12 cellular contexts compared by ENCODE assay signal in genomic region chr7:26449175-26450165, GRCh38.
DNase-seq lines count a peak whose midpoint lies in the region; ATAC-seq, FAIRE-seq and TF ChIP-seq lines count a peak whose summit lies in the region.
"Had no signal": no experiment of that assay in that cellular context is flagged by ENCODE, and none has a peak within 500 bp of the region (broad histone marks: within the 10 kb centered on the region; RNA-seq: fewer than 3 reads in every experiment).

No MANE protein-coding gene starts in this region.

- intact Hi-C loops in prostate gland (cut with DNase I): no loop called here

- H3K9me3 ChIP-seq in liver (ENCODE audit: control insufficient read depth in 4 of 4, low read length in 3 of 4) (no peaks in the 10 kb centered on the region), prostate gland (no peaks in the 10 kb centered on the region)

- TF ChIP-seq CTCF in bronchial epithelial cell (IDR thresholded peaks at IDR 0.05; ENCODE audit: insufficient read depth, low read length, severe bottlenecking): no peak
- TF ChIP-seq CTCF in liver (IDR thresholded peaks at IDR 0.05; ENCODE audit: low read depth, low read length, missing input control): no peak
- TF ChIP-seq CTCF in progenitor cell of endocrine pancreas (IDR thresholded peaks at IDR 0.05; ENCODE audit: unreplicated experiment): no peak
- no peak for TF ChIP-seq CTCF in prostate gland (IDR thresholded peaks at IDR 0.05)

- H3K4me1 Mint-ChIP-seq in progenitor cell of endocrine pancreas (ENCODE audit: low read depth): peaks cover 4% of the 10 kb centered on the region

- DNase-seq in A172 (ENCODE audit: low spot score) (peak; percentile 83), HS-5 (ENCODE audit: low read depth) (peak; percentile 22), bronchial epithelial cell (ENCODE audit: low read depth) (peak; percentile 81), progenitor cell of endocrine pancreas (ENCODE audit: low spot score, unreplicated experiment) (no peak), prostate gland (ENCODE audit: low spot score) (no peak), superior temporal gyrus (ENCODE audit: extremely low spot score) (no peak)
- DNase-seq: stimulated activated CD4-positive, alpha-beta T cell treated with anti-CD3 and anti-CD28 coated beads, Interleukin-2, amount 100 ng/mL, for 24 hours had no signal

- WGBS in liver: 73% methylated on average over 12 of the region's 12 CpGs
- 65% methylated on average over 12 of the region's 12 CpGs for WGBS in prostate gland

- no peak overlapping the region for H3K27ac Mint-ChIP-seq in progenitor cell of endocrine pancreas
- H3K27ac Mint-ChIP-seq: stimulated activated naive CD8-positive, alpha-beta T cell treated with anti-CD3 and anti-CD28 coated beads, Interleukin-15, Interleukin-2, amounts not matched to agents 100 ng/mL and 50 ng/mL, for 24 hours had no signal

- peak; percentile 23 for FAIRE-seq in bronchial epithelial cell (lab: Jason Lieb, UNC)
- FAIRE-seq: G401.6, TTC549 had no signal

- TF ChIP-seq RAD21 in liver (IDR thresholded peaks at IDR 0.05): no peak

- H3K9ac ChIP-seq in liver (ENCODE audit: low read depth in 1 of 2, low read length in 2 of 2): no peak overlapping the region

- H3K4me3 ChIP-seq in bronchial epithelial cell (ENCODE audit: low read depth, low read length) (no peak overlapping the region), liver (ENCODE audit: low read depth in 1 of 3, low read length in 3 of 3) (no peak overlapping the region), prostate gland (no peak overlapping the region)

- ATAC-seq in GM21515 (IDR thresholded peaks at IDR 0.05; ENCODE audit: unreplicated experiment): no peak

- H3K36me3 ChIP-seq in bronchial epithelial cell (ENCODE audit: control insufficient read depth, insufficient read depth, low read length) (no peaks in the 10 kb centered on the region), liver (ENCODE audit: control insufficient read depth in 4 of 4, insufficient read depth in 3 of 4, low read depth in 1 of 4, low read length in 3 of 4) (no peaks in the 10 kb centered on the region), prostate gland (no peaks in the 10 kb centered on the region)

- H3K27ac ChIP-seq in liver (ENCODE audit: low read depth in 1 of 2, low read length in 2 of 2) (no peak overlapping the region), prostate gland (no peak overlapping the region)

- H3K27me3 ChIP-seq in bronchial epithelial cell (ENCODE audit: control insufficient read depth, insufficient read depth, low read length) (no peaks in the 10 kb centered on the region), liver (ENCODE audit: control insufficient read depth in 4 of 4, insufficient read depth in 4 of 4, low read length in 3 of 4) (no peaks in the 10 kb centered on the region), prostate gland (replicated peaks; ENCODE audit: insufficient read depth) (no peaks in the 10 kb centered on the region)

- H3K4me1 ChIP-seq in liver (ENCODE audit: control insufficient read depth in 4 of 4, insufficient read depth in 4 of 4, low read length in 3 of 4) (no peaks in the 10 kb centered on the region), prostate gland (replicated peaks) (no peaks in the 10 kb centered on the region)

- no peak for TF ChIP-seq POLR2A in prostate gland (IDR thresholded peaks at IDR 0.05)

- peaks cover 4% of the 10 kb centered on the region for H3K27me3 Mint-ChIP-seq in progenitor cell of endocrine pancreas

- H3K9me3 Mint-ChIP-seq in progenitor cell of endocrine pancreas (ENCODE audit: low read depth): no peaks in the 10 kb centered on the region
- H3K9me3 Mint-ChIP-seq: stimulated activated naive CD8-positive, alpha-beta T cell treated with anti-CD3 and anti-CD28 coated beads, Interleukin-15, Interleukin-2, amounts not matched to agents 100 ng/mL and 50 ng/mL, for 24 hours had no signal

- H3K4me3 Mint-ChIP-seq in progenitor cell of endocrine pancreas (ENCODE audit: low read depth): no peak overlapping the region
- H3K4me3 Mint-ChIP-seq: stimulated activated naive CD8-positive, alpha-beta T cell treated with anti-CD3 and anti-CD28 coated beads, Interleukin-15, Interleukin-2, amounts not matched to agents 100 ng/mL and 50 ng/mL, for 24 hours had no signal

- no peaks in the 10 kb centered on the region for H3K36me3 Mint-ChIP-seq in progenitor cell of endocrine pancreas (ENCODE audit: insufficient read depth)

TF ChIP-seq in liver, 16 proteins besides CTCF, POLR2A, EP300 and RAD21:
- TF ChIP-seq ATF3 (IDR thresholded peaks at IDR 0.05) (no peak), HNF4A (conservative IDR thresholded peaks at IDR 0.05) (peak; percentile 41 to 53)

Comparison
In these comparisons a context has a peak if more than half of its experiments do, and no peak if none do; other contexts are left out.
1. DNase-seq: peak in A172 (single experiment), HS-5 (single experiment) and bronchial epithelial cell (single experiment); none in progenitor cell of endocrine pancreas (single experiment), prostate gland (single experiment) and superior temporal gyrus (single experiment).